8 cellular contexts compared by ENCODE assay signal in the genomic region with DNA sequence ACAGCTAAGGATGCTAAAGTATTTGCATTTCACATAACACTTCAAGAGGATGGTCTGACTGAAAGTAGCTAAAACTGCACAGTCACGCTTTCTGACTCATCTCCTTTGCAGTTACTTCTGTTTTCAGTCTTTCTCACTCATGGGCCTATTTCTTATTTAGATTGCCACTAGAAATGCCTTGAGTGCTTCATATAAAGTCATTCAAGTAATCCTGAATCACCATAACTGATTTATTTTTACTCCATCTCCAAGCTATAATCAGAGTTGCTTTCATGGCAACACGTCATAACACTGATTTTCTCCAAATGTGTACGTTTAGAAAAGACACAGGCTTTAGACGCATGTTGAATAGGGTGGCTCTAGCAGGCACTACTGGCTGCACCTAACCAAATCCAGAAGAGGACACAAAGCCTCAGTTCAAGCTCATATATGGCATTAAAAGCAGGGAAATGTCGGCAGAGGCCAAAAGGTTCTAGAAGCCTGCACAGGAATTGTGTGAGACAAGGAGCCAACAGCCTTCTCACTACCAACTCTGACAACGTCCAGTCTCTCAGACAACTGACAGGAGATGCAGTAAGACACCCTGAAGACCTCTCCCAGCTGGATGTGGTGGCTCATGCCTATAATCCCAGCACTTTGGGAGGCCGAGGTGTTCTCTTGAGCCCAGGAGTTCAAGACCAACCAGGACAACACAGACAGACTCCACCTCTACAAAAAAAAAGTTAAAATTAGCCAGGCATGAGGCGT.
DNase-seq lines count a peak whose midpoint lies in the region; ATAC-seq and TF ChIP-seq lines count a peak whose summit lies in the region.

No MANE protein-coding gene starts in this region.

- no peak for TF ChIP-seq POLR2A in testis (IDR thresholded peaks at IDR 0.05)

- H3K4me3 Mint-ChIP-seq in T-helper 2 cell treated with Interferon-gamma antibody and Interleukin-4, amounts not matched to agents 5 μg/mL and 100 μg/mL, for 36 hours: no peak overlapping the region

- H3K4me3 ChIP-seq in left lung (no peak overlapping the region), testis (no peak overlapping the region)
- no peak overlapping the region for H3K4me3 ChIP-seq in effector memory CD4-positive, alpha-beta T cell (ENCODE audit: insufficient read depth, low read depth, low read length, poor library complexity, severe bottlenecking)

- H3K27ac ChIP-seq in left lung (peak overlapping the region in 1 of 2 donors; percentile 5), testis (no peak overlapping the region)
- no peak overlapping the region for H3K27ac ChIP-seq in effector memory CD4-positive, alpha-beta T cell (ENCODE audit: insufficient read depth, low read length, poor library complexity, severe bottlenecking)

- intact Hi-C loops in left lung (cut with DNase I) (no loop called here), Right ventricle myocardium inferior (cut with DNase I) (no loop called here), testis (cut with DNase I; ENCODE audit: low total_unique reads) (no loop called here)

- no peaks in the 10 kb centered on the region for H3K9me3 Mint-ChIP-seq in T-helper 2 cell treated with Interferon-gamma antibody and Interleukin-4, amounts not matched to agents 5 μg/mL and 100 μg/mL, for 36 hours

- no peak for TF ChIP-seq CTCF in left lung (IDR thresholded peaks at IDR 0.05)
- TF ChIP-seq CTCF in testis (IDR thresholded peaks at IDR 0.05): no peak

- H3K4me1 Mint-ChIP-seq in T-helper 2 cell treated with Interferon-gamma antibody and Interleukin-4, amounts not matched to agents 5 μg/mL and 100 μg/mL, for 36 hours (ENCODE audit: low read depth): peaks cover 20% of the 10 kb centered on the region

- WGBS in testis, 2 donors: 84 to 91% methylated on average over 8 of the region's 8 CpGs

- H3K9me3 ChIP-seq in left lung (no peaks in the 10 kb centered on the region), testis (no peaks in the 10 kb centered on the region)
- H3K9me3 ChIP-seq in effector memory CD4-positive, alpha-beta T cell (ENCODE audit: control insufficient read depth, low read length): no peaks in the 10 kb centered on the region

- DNase-seq in EH (ENCODE audit: low read depth) (peak; percentile 96), left lung (no peak), Right ventricle myocardium inferior (ENCODE audit: missing footprints) (no peak), testis (no peak)
- peak; percentile 19 for DNase-seq in T-helper 2 cell treated with Interferon-gamma antibody and Interleukin-4, amounts not matched to agents 5 μg/mL and 100 μg/mL, for 36 hours (ENCODE audit: low spot score)
- DNase-seq in effector memory CD4-positive, alpha-beta T cell: no peak

- peak overlapping the region; percentile 47 for H3K27ac Mint-ChIP-seq in T-helper 2 cell treated with Interferon-gamma antibody and Interleukin-4, amounts not matched to agents 5 μg/mL and 100 μg/mL, for 36 hours

- H3K27me3 Mint-ChIP-seq in T-helper 2 cell treated with Interferon-gamma antibody and Interleukin-4, amounts not matched to agents 5 μg/mL and 100 μg/mL, for 36 hours (ENCODE audit: low read depth): peaks cover 8% of the 10 kb centered on the region

- no peaks in the 10 kb centered on the region for H3K36me3 ChIP-seq in left lung
- no peaks in the 10 kb centered on the region for H3K36me3 ChIP-seq in effector memory CD4-positive, alpha-beta T cell (ENCODE audit: control insufficient read depth, insufficient read depth, low read length)
- no peaks in the 10 kb centered on the region for H3K36me3 ChIP-seq in testis (ENCODE audit: low read depth, missing control alignments)

- no peaks in the 10 kb centered on the region for H3K36me3 Mint-ChIP-seq in T-helper 2 cell treated with Interferon-gamma antibody and Interleukin-4, amounts not matched to agents 5 μg/mL and 100 μg/mL, for 36 hours (ENCODE audit: low read depth)

- peak; percentile 97 for ATAC-seq in GM19395 (IDR thresholded peaks at IDR 0.05; ENCODE audit: unreplicated experiment)
- peak; percentile 98 for ATAC-seq in HG03280 (IDR thresholded peaks at IDR 0.05; ENCODE audit: unreplicated experiment)
- ATAC-seq in left lung: peak; percentile 85
- no peak for ATAC-seq in Right ventricle myocardium inferior

- peaks cover 0 to 3% of the 10 kb centered on the region in 2 donors for H3K4me1 ChIP-seq in left lung
- no peaks in the 10 kb centered on the region for H3K4me1 ChIP-seq in effector memory CD4-positive, alpha-beta T cell (ENCODE audit: control insufficient read depth, insufficient read depth, low read length, poor library complexity, severe bottlenecking)
- H3K4me1 ChIP-seq in testis: no peaks in the 10 kb centered on the region

- H3K27me3 ChIP-seq in left lung (no peaks in the 10 kb centered on the region), testis (no peaks in the 10 kb centered on the region)
- H3K27me3 ChIP-seq in effector memory CD4-positive, alpha-beta T cell (replicated peaks; ENCODE audit: control insufficient read depth, insufficient read depth, low read length, poor library complexity, severe bottlenecking): no peaks in the 10 kb centered on the region

Comparison
In these comparisons a context has a peak if more than half of its experiments do, and no peak if none do; other contexts are left out.
1. DNase-seq: peak in EH (single experiment) and T-helper 2 cell treated with Interferon-gamma antibody and Interleukin-4, amounts not matched to agents 5 μg/mL and 100 μg/mL, for 36 hours (single experiment); none in left lung (0 of 2), Right ventricle myocardium inferior (single experiment), effector memory CD4-positive, alpha-beta T cell (0 of 3) and testis (single experiment).